In genomic region chr16:46914556-46915201, GRCh38 we compare ENCODE assay signal across 32 cellular contexts.
"Had no signal": no experiment of that assay in that cellular context is flagged by ENCODE, and none has a peak within 500 bp of the region (broad histone marks: within the 10 kb centered on the region; RNA-seq: fewer than 3 reads in every experiment).

No MANE protein-coding gene starts in this region.

- H3K79me2 ChIP-seq: parathyroid adenoma had no signal

- H3K27me3 ChIP-seq: body of pancreas, cardiac muscle cell, gastroesophageal sphincter, suprapubic skin, tibial artery, upper lobe of right lung had no signal

- H3K36me3 ChIP-seq: upper lobe of right lung had no signal

- H2AFZ ChIP-seq: parathyroid adenoma had no signal

- H3K9ac ChIP-seq: parathyroid adenoma had no signal

- DNase-seq: activated CD4-positive, alpha-beta T cell treated with anti-CD3 and anti-CD28 coated beads for 48 hours; activated CD4-positive, alpha-beta T cell treated with anti-CD3 and anti-CD28 coated beads, Interleukin-2, amount 50 U/mL, for 48 hours; activated CD8-positive, alpha-beta memory T cell treated with anti-CD3 and anti-CD28 coated beads for 24 hours; activated effector memory CD4-positive, alpha-beta T cell treated with Interleukin-2 at 50 U/mL for 16 hours; activated naive CD4-positive, alpha-beta T cell treated with Interleukin-2 at 50 U/mL for 16 hours; anterior cingulate cortex; body of pancreas; cerebellar nuclear complex; effector memory CD8-positive, alpha-beta T cell; head of caudate nucleus; hypothalamus; immature natural killer cell; kidney; left colon; mammary epithelial cell; midbrain; naive thymus-derived CD4-positive, alpha-beta T cell; nucleus accumbens; stimulated activated CD4-positive, alpha-beta T cell treated with anti-CD3 and anti-CD28 coated beads, Interleukin-1b, Interleukin-23, amount 100 ng/mL, for 48 hours; stimulated activated naive CD4-positive, alpha-beta T cell; tibial artery; upper lobe of right lung had no signal

- H3K4me1 ChIP-seq: gastroesophageal sphincter, parathyroid adenoma, psoas muscle, suprapubic skin, tibial artery, upper lobe of right lung had no signal

- H3K9me3 ChIP-seq: body of pancreas, gastroesophageal sphincter, psoas muscle, suprapubic skin, tibial artery, upper lobe of right lung had no signal

- ATAC-seq: activated CD4-positive, CD25-positive, alpha-beta regulatory T cell treated with anti-CD3 and anti-CD28 coated beads, Interleukin-2, amount 50 U/mL, for 24 hours; body of pancreas; effector memory CD8-positive, alpha-beta T cell; gastroesophageal sphincter; left colon; psoas muscle; upper lobe of right lung had no signal

- H3K4me3 ChIP-seq: body of pancreas, cardiac muscle cell, coronary artery, gastroesophageal sphincter, psoas muscle, smooth muscle cell, suprapubic skin, tibial artery, upper lobe of right lung had no signal

- FAIRE-seq: kidney, TTC549 had no signal

- H3K4me2 ChIP-seq: smooth muscle cell had no signal

- H3K27ac ChIP-seq: cardiac muscle cell, coronary artery, gastroesophageal sphincter, parathyroid adenoma, psoas muscle, suprapubic skin, tibial artery, upper lobe of right lung, VCaP had no signal
